21 cellular contexts compared by ENCODE assay signal in genomic region chr11:125368757-125369156, GRCh38.
DNase-seq lines count a peak whose midpoint lies in the region; ATAC-seq and TF ChIP-seq lines count a peak whose summit lies in the region.
"Had no signal": no experiment of that assay in that cellular context is flagged by ENCODE, and none has a peak within 500 bp of the region (broad histone marks: within the 10 kb centered on the region; RNA-seq: fewer than 3 reads in every experiment).

No MANE protein-coding gene starts in this region.

- H3K27me3 ChIP-seq in right atrium auricular region (no peaks in the 10 kb centered on the region), heart left ventricle (no peaks in the 10 kb centered on the region), psoas muscle (ENCODE audit: insufficient read depth in 3 of 3, low read length in 2 of 3) (no peaks in the 10 kb centered on the region), skeletal muscle tissue (ENCODE audit: control insufficient read depth in 3 of 3, insufficient read depth in 3 of 3, low read length in 3 of 3) (no peaks in the 10 kb centered on the region)
- H3K27me3 ChIP-seq: BLaER1 treated with 17β-estradiol and CSF1 and Interleukin-3, amounts not matched to agents 10 nM and 100 nM had no signal

- DNase-seq in right atrium auricular region (ENCODE audit: low spot score) (no peak), heart left ventricle (no peak), LHCN-M2 (ENCODE audit: low read depth) (peak; percentile 36), psoas muscle (no peak), DMS 273 (lab: John Stamatoyannopoulos, UW; ENCODE audit: unreplicated experiment) (no peak)
- DNase-seq: 8988T; ACHN; AML-193; BE2C; CD4-positive, alpha-beta T cell; CD8-positive, alpha-beta memory T cell; DMS53; DMS79 treated with DMSO at 0.1 percent for 48 hours; GF-D8; HFFc6 had no signal

- TF ChIP-seq CTCF in right atrium auricular region (IDR thresholded peaks at IDR 0.05) (no peak), heart left ventricle (IDR thresholded peaks at IDR 0.05) (no peak), psoas muscle (IDR thresholded peaks at IDR 0.05) (no peak)

- H3K4me1 ChIP-seq in right atrium auricular region (peaks cover 0 to 42% of the 10 kb centered on the region in 2 donors), heart left ventricle (peaks cover 0 to 25% (median 9%) of the 10 kb centered on the region in 12 donors), psoas muscle (peaks cover 28% of the 10 kb centered on the region), skeletal muscle tissue (ENCODE audit: control insufficient read depth in 3 of 3, insufficient read depth in 3 of 3, low read length in 3 of 3) (peaks cover 13 to 47% (median 27%) of the 10 kb centered on the region in 3 donors)
- H3K4me1 ChIP-seq: A549, HAP-1 had no signal

- no peaks in the 10 kb centered on the region for H3K36me3 ChIP-seq in right atrium auricular region
- H3K36me3 ChIP-seq in heart left ventricle = no peaks in the 10 kb centered on the region
- H3K36me3 ChIP-seq in psoas muscle (ENCODE audit: insufficient read depth in 1 of 2, low read depth in 1 of 2) = peaks cover 0 to 4% of the 10 kb centered on the region in 2 donors
- H3K36me3 ChIP-seq in skeletal muscle tissue (ENCODE audit: control insufficient read depth in 3 of 3, insufficient read depth in 3 of 3, low read length in 3 of 3) = peaks cover 0 to 3% (median 2%) of the 10 kb centered on the region in 3 donors
- H3K36me3 ChIP-seq: BE2C; BLaER1 treated with 17β-estradiol and CSF1 and Interleukin-3, amounts not matched to agents 10 nM and 100 nM; HAP-1 had no signal

- no peak for TF ChIP-seq POLR2A in heart left ventricle (IDR thresholded peaks at IDR 0.05)

- ATAC-seq in heart left ventricle = no peak
- peak; percentile 36 to 62 (median 58) for ATAC-seq in psoas muscle
- no peak for ATAC-seq in HG02852 (IDR thresholded peaks at IDR 0.05; ENCODE audit: unreplicated experiment)
- ATAC-seq: A549, GM23338 had no signal

- peak overlapping the region; percentile 46 to 94 for H3K27ac ChIP-seq in right atrium auricular region
- no peak overlapping the region for H3K27ac ChIP-seq in heart left ventricle
- peak overlapping the region; percentile 46 for H3K27ac ChIP-seq in psoas muscle
- peak overlapping the region; percentile 66 for H3K27ac ChIP-seq in skeletal muscle tissue (ENCODE audit: low read depth, low read length)
- H3K27ac ChIP-seq: A549; BLaER1 treated with 17β-estradiol and CSF1 and Interleukin-3, amounts not matched to agents 10 nM and 100 nM had no signal

- H3K4me3 ChIP-seq in right atrium auricular region (no peak overlapping the region), heart left ventricle (no peak overlapping the region), psoas muscle (no peak overlapping the region), skeletal muscle tissue (ENCODE audit: low read length in 3 of 3) (no peak overlapping the region)
- H3K4me3 ChIP-seq: A549; BLaER1 treated with 17β-estradiol and CSF1 and Interleukin-3, amounts not matched to agents 10 nM and 100 nM; GM23338; HAP-1 had no signal

- H3K9me3 ChIP-seq in right atrium auricular region = no peaks in the 10 kb centered on the region
- H3K9me3 ChIP-seq in heart left ventricle = no peaks in the 10 kb centered on the region
- no peaks in the 10 kb centered on the region for H3K9me3 ChIP-seq in psoas muscle
- H3K9me3 ChIP-seq in skeletal muscle tissue (ENCODE audit: control insufficient read depth in 3 of 3, low read length in 3 of 3) = no peaks in the 10 kb centered on the region
- H3K9me3 ChIP-seq: A549; BE2C; BLaER1 treated with 17β-estradiol and CSF1 and Interleukin-3, amounts not matched to agents 10 nM and 100 nM; HAP-1 had no signal

- H3K9ac ChIP-seq in skeletal muscle tissue (ENCODE audit: low read depth in 1 of 3, low read length in 3 of 3) = no peak overlapping the region
- H3K9ac ChIP-seq: BLaER1 treated with 17β-estradiol and CSF1 and Interleukin-3, amounts not matched to agents 10 nM and 100 nM had no signal

- intact Hi-C loops in heart left ventricle (cut with DNase I) (no loop called here), psoas muscle (cut with DNase I) (no loop called here)

- 70 to 83% (median 77%) methylated on average over 4 of the region's 4 CpGs for WGBS in heart left ventricle, 4 donors
- 46 to 64% (median 54%) methylated on average over 4 of the region's 4 CpGs for WGBS in psoas muscle, 3 donors

Comparison
In these comparisons a context has a peak if more than half of its experiments do, and no peak if none do; other contexts are left out.
1. H3K27ac ChIP-seq: peak in right atrium auricular region (2 of 2), psoas muscle (single experiment) and skeletal muscle tissue (single experiment); none in heart left ventricle (0 of 12).
2. ATAC-seq: peak in psoas muscle (4 of 4); none in heart left ventricle (0 of 4) and HG02852 (single experiment).